In genomic region chr9:134068742-134069535, GRCh38 we compare ENCODE assay signal across 8 cellular contexts. TPM values are rescaled to one million over a fixed set of nuclear protein-coding genes. Genes with fewer than 3 reads are reported as not detected.
DNase-seq lines count a peak whose midpoint lies in the region; ATAC-seq and TF ChIP-seq lines count a peak whose summit lies in the region.

No MANE protein-coding gene starts in this region.

- peak overlapping the region; percentile 64 for H3K4me3 ChIP-seq in iPS-15b (ENCODE audit: low read depth, low read length)

- H3K27ac Mint-ChIP-seq in activated CD8-positive, alpha-beta memory T cell treated with anti-CD3 and anti-CD28 coated beads, Interleukin-2, amount 10 ng/mL, durations not matched to agents 7 days and 5 days = peak overlapping the region; percentile 85
- peak overlapping the region; percentile 88 for H3K27ac Mint-ChIP-seq in activated CD8-positive, alpha-beta T cell treated with anti-CD3 and anti-CD28 coated beads for 36 hours
- H3K27ac Mint-ChIP-seq in stimulated activated memory B cell treated with anti-CD40 and anti-IgM and Interleukin-4, amounts not matched to agents 10 μg/mL and 1 μg/mL and 100 μg/mL, for 72 hours = peak overlapping the region; percentile 72

- H3K4me1 ChIP-seq in iPS-15b (ENCODE audit: control insufficient read depth, insufficient read depth, low read length) = peaks cover 4% of the 10 kb centered on the region

- H3K9me3 ChIP-seq in iPS-15b (ENCODE audit: control insufficient read depth, insufficient read depth, low read length) = no peaks in the 10 kb centered on the region

- no peaks in the 10 kb centered on the region for H3K36me3 ChIP-seq in iPS-15b (ENCODE audit: control insufficient read depth, insufficient read depth, low read length)

- peak overlapping the region; percentile 76 for H3K4me3 Mint-ChIP-seq in activated CD8-positive, alpha-beta memory T cell treated with anti-CD3 and anti-CD28 coated beads, Interleukin-2, amount 10 ng/mL, durations not matched to agents 7 days and 5 days
- peak overlapping the region; percentile 79 for H3K4me3 Mint-ChIP-seq in activated CD8-positive, alpha-beta T cell treated with anti-CD3 and anti-CD28 coated beads for 36 hours
- peak overlapping the region; percentile 85 for H3K4me3 Mint-ChIP-seq in stimulated activated memory B cell treated with anti-CD40 and anti-IgM and Interleukin-4, amounts not matched to agents 10 μg/mL and 1 μg/mL and 100 μg/mL, for 72 hours

- CTCF ChIA-PET in activated CD8-positive, alpha-beta memory T cell treated with anti-CD3 and anti-CD28 coated beads, Interleukin-2, amount 10 ng/mL, durations not matched to agents 7 days and 5 days (lab: Charles Lee) = interaction anchor here (0.8 to 1.8 kb wide), 3 partner anchors 30 to 78 kb away, joined by 6 to 11 read pairs (median 7); partner anchors contain the start of gene BRD3OS
- CTCF ChIA-PET in activated CD8-positive, alpha-beta T cell treated with anti-CD3 and anti-CD28 coated beads for 36 hours (lab: Charles Lee) = interaction anchor here (0.6 to 1.6 kb wide), 2 partner anchors 30 to 56 kb away, joined by 3 to 4 read pairs; no protein-coding TSS in a partner anchor

- POLR2A ChIA-PET in activated CD8-positive, alpha-beta T cell treated with anti-CD3 and anti-CD28 coated beads for 36 hours (lab: Charles Lee) = interaction anchor here (1.1 kb wide), 1 partner anchor 13 kb away, joined by 3 read pairs; no protein-coding TSS in a partner anchor

- intact Hi-C loops in activated CD8-positive, alpha-beta T cell treated with anti-CD3 and anti-CD28 coated beads for 36 hours (cut with micrococcal nuclease) = loop anchor here (5.0 kb wide), 1 partner anchor 42 kb away; the partner anchor contains the start of gene BRD3OS

- H3K4me1 Mint-ChIP-seq in activated CD8-positive, alpha-beta memory T cell treated with anti-CD3 and anti-CD28 coated beads, Interleukin-2, amount 10 ng/mL, durations not matched to agents 7 days and 5 days = peaks cover 23% of the 10 kb centered on the region
- H3K4me1 Mint-ChIP-seq in activated CD8-positive, alpha-beta T cell treated with anti-CD3 and anti-CD28 coated beads for 36 hours (ENCODE audit: low read depth) = peaks cover 21% of the 10 kb centered on the region
- peaks cover 27% of the 10 kb centered on the region for H3K4me1 Mint-ChIP-seq in stimulated activated memory B cell treated with anti-CD40 and anti-IgM and Interleukin-4, amounts not matched to agents 10 μg/mL and 1 μg/mL and 100 μg/mL, for 72 hours

- peaks cover 35% of the 10 kb centered on the region for H3K27me3 Mint-ChIP-seq in activated CD8-positive, alpha-beta memory T cell treated with anti-CD3 and anti-CD28 coated beads, Interleukin-2, amount 10 ng/mL, durations not matched to agents 7 days and 5 days
- H3K27me3 Mint-ChIP-seq in activated CD8-positive, alpha-beta T cell treated with anti-CD3 and anti-CD28 coated beads for 36 hours = peaks cover 17% of the 10 kb centered on the region
- H3K27me3 Mint-ChIP-seq in stimulated activated memory B cell treated with anti-CD40 and anti-IgM and Interleukin-4, amounts not matched to agents 10 μg/mL and 1 μg/mL and 100 μg/mL, for 72 hours = peaks cover 20% of the 10 kb centered on the region

- TF ChIP-seq CTCF in activated CD8-positive, alpha-beta T cell treated with anti-CD3 and anti-CD28 coated beads for 36 hours (IDR thresholded peaks at IDR 0.05) = no peak

- H3K9me3 Mint-ChIP-seq in activated CD8-positive, alpha-beta memory T cell treated with anti-CD3 and anti-CD28 coated beads, Interleukin-2, amount 10 ng/mL, durations not matched to agents 7 days and 5 days (ENCODE audit: low read depth) = no peaks in the 10 kb centered on the region
- H3K9me3 Mint-ChIP-seq in activated CD8-positive, alpha-beta T cell treated with anti-CD3 and anti-CD28 coated beads for 36 hours = no peaks in the 10 kb centered on the region
- no peaks in the 10 kb centered on the region for H3K9me3 Mint-ChIP-seq in stimulated activated memory B cell treated with anti-CD40 and anti-IgM and Interleukin-4, amounts not matched to agents 10 μg/mL and 1 μg/mL and 100 μg/mL, for 72 hours

- H3K9ac ChIP-seq in iPS-15b (ENCODE audit: low read depth, low read length) = peak overlapping the region; percentile 60

- peaks cover 9% of the 10 kb centered on the region for H3K27me3 ChIP-seq in iPS-15b (ENCODE audit: control insufficient read depth, insufficient read depth, low read length)

- no peaks in the 10 kb centered on the region for H3K36me3 Mint-ChIP-seq in activated CD8-positive, alpha-beta memory T cell treated with anti-CD3 and anti-CD28 coated beads, Interleukin-2, amount 10 ng/mL, durations not matched to agents 7 days and 5 days
- H3K36me3 Mint-ChIP-seq in activated CD8-positive, alpha-beta T cell treated with anti-CD3 and anti-CD28 coated beads for 36 hours (ENCODE audit: low read depth) = no peaks in the 10 kb centered on the region
- no peaks in the 10 kb centered on the region for H3K36me3 Mint-ChIP-seq in stimulated activated memory B cell treated with anti-CD40 and anti-IgM and Interleukin-4, amounts not matched to agents 10 μg/mL and 1 μg/mL and 100 μg/mL, for 72 hours

- DNase-seq in activated CD8-positive, alpha-beta memory T cell treated with anti-CD3 and anti-CD28 coated beads, Interleukin-2, amount 10 ng/mL, durations not matched to agents 7 days and 5 days = no peak
- DNase-seq in activated CD8-positive, alpha-beta memory T cell treated with anti-CD3 and anti-CD28 coated beads, Interleukin-2, amount 50 U/mL, for 48 hours = no peak
- DNase-seq in activated CD8-positive, alpha-beta T cell treated with anti-CD3 and anti-CD28 coated beads for 36 hours = peak; percentile 43
- no peak for DNase-seq in NCI-H2107 (lab: John Stamatoyannopoulos, UW)

- no peak for ATAC-seq in activated CD8-positive, alpha-beta memory T cell treated with anti-CD3 and anti-CD28 coated beads, Interleukin-2, amount 10 ng/mL, durations not matched to agents 7 days and 5 days
- peak; percentile 0 for ATAC-seq in activated CD8-positive, alpha-beta T cell treated with anti-CD3 and anti-CD28 coated beads for 36 hours
- ATAC-seq in stimulated activated memory B cell treated with anti-CD40 and anti-IgM and Interleukin-4, amounts not matched to agents 10 μg/mL and 1 μg/mL and 100 μg/mL, for 72 hours = no peak
- no peak for ATAC-seq in GM21423 (IDR thresholded peaks at IDR 0.05; ENCODE audit: unreplicated experiment)
- ATAC-seq in HG02610 (IDR thresholded peaks at IDR 0.05; ENCODE audit: unreplicated experiment) = no peak

RNA-seq across cellular contexts. Expression of gene BRD3, which starts 1.1 kb away (rescaled TPM):
- 10 to 100 TPM; 33.3 to 43.5 TPM for total RNA-seq in activated CD8-positive, alpha-beta memory T cell treated with anti-CD3 and anti-CD28 coated beads, Interleukin-2, amount 10 ng/mL, durations not matched to agents 7 days and 5 days
- 10 to 100 TPM; 32.7 to 37.7 TPM for total RNA-seq in activated CD8-positive, alpha-beta T cell treated with anti-CD3 and anti-CD28 coated beads for 36 hours

RNA-seq across cellular contexts. Expression of gene BRD3OS, which starts 43.7 kb away (rescaled TPM):
- 10 to 100 TPM; 12.5 to 14.5 TPM for total RNA-seq in activated CD8-positive, alpha-beta memory T cell treated with anti-CD3 and anti-CD28 coated beads, Interleukin-2, amount 10 ng/mL, durations not matched to agents 7 days and 5 days
- total RNA-seq in activated CD8-positive, alpha-beta T cell treated with anti-CD3 and anti-CD28 coated beads for 36 hours = 1 to 10 TPM; 8.1 to 8.2 TPM
